In genomic region chr3:170007031-170007663, GRCh38 we compare ENCODE assay signal across 8 cellular contexts. TPM values are rescaled to one million over a fixed set of nuclear protein-coding genes. Genes with fewer than 3 reads are reported as not detected.
DNase-seq lines count a peak whose midpoint lies in the region; ATAC-seq, FAIRE-seq and TF ChIP-seq lines count a peak whose summit lies in the region.

No MANE protein-coding gene starts in this region.

- POLR2A ChIA-PET in AG04449 (lab: Yijun Ruan, JAX), result no interaction called here
- POLR2A ChIA-PET in endothelial cell of umbilical vein (lab: Charles Lee), result no interaction called here

- ATAC-seq in GM18861 (IDR thresholded peaks at IDR 0.05; ENCODE audit: unreplicated experiment) (peak; percentile 94), HG03039 (IDR thresholded peaks at IDR 0.05; ENCODE audit: unreplicated experiment) (peak; percentile 60)

- H3K9me1 ChIP-seq in endothelial cell of umbilical vein (replicated peaks; ENCODE audit: control insufficient read depth, extremely low read depth, insufficient read depth, low read length), result no peaks in the 10 kb centered on the region

- H3K9ac ChIP-seq in endothelial cell of umbilical vein (replicated peaks; ENCODE audit: extremely low read depth, insufficient read depth, low read length), result no peak overlapping the region

- TF ChIP-seq CTCF in AG04449 (IDR thresholded peaks at IDR 0.05; ENCODE audit: insufficient read depth, low read length, missing control alignments) (no peak), endothelial cell of umbilical vein (IDR thresholded peaks at IDR 0.05; ENCODE audit: extremely low read depth in 1 of 2, insufficient read depth in 1 of 2, low read depth in 1 of 2, low read length in 2 of 2) (no peak), sigmoid colon (IDR thresholded peaks at IDR 0.05) (no peak)

- intact Hi-C loops in endothelial cell of umbilical vein (cut with micrococcal nuclease), result no loop called here
- intact Hi-C loops in sigmoid colon (cut with DNase I), result no loop called here

- dilution Hi-C loops in endothelial cell of umbilical vein (cut with MboI; ENCODE audit: extremely low pct_ligation_motif_present, low sequenced_read_pairs), result no loop called here

- H3K27ac ChIP-seq in endothelial cell of umbilical vein (ENCODE audit: insufficient read depth, low read depth, low read length), result no peak overlapping the region
- no peak overlapping the region for H3K27ac ChIP-seq in sigmoid colon

- FAIRE-seq in endothelial cell of umbilical vein (lab: Jason Lieb, UNC), result no peak
- FAIRE-seq in urothelium cell line (lab: Jason Lieb, UNC), result no peak
- no peak for FAIRE-seq in frontal cortex (lab: Jason Lieb, UNC)

- H2AFZ ChIP-seq in endothelial cell of umbilical vein (ENCODE audit: low read depth, low read length), result no peak overlapping the region

- no TSS peak for BruUV-seq in endothelial cell of umbilical vein (replicated peaks; lab: Mats Ljungman, UMichigan)

- H3K27me3 ChIP-seq in endothelial cell of umbilical vein (ENCODE audit: control insufficient read depth in 2 of 2, insufficient read depth in 2 of 2, low read length in 2 of 2) (no peaks in the 10 kb centered on the region), sigmoid colon (no peaks in the 10 kb centered on the region)

- H3K4me1 ChIP-seq in endothelial cell of umbilical vein (ENCODE audit: control insufficient read depth, extremely low read depth, insufficient read depth, low read length) (peaks cover 22% of the 10 kb centered on the region), sigmoid colon (no peaks in the 10 kb centered on the region)

- no peaks in the 10 kb centered on the region for H3K36me3 ChIP-seq in endothelial cell of umbilical vein (ENCODE audit: control insufficient read depth in 2 of 2, extremely low read depth in 1 of 2, insufficient read depth in 2 of 2, low read length in 2 of 2)
- no peaks in the 10 kb centered on the region for H3K36me3 ChIP-seq in sigmoid colon

- H3K79me2 ChIP-seq in endothelial cell of umbilical vein (ENCODE audit: control insufficient read depth, insufficient read depth, low read length), result no peaks in the 10 kb centered on the region

- H3K4me3 ChIP-seq in AG04449 (ENCODE audit: low read depth, low read length) (no peak overlapping the region), endothelial cell of umbilical vein (replicated peaks in 1 of 3; ENCODE audit: insufficient read depth in 1 of 3, low read depth in 1 of 3, low read length in 3 of 3) (no peak overlapping the region), sigmoid colon (no peak overlapping the region)

- no peak overlapping the region for H3K4me2 ChIP-seq in endothelial cell of umbilical vein (ENCODE audit: insufficient read depth, low read length)

- TF ChIP-seq POLR2A in endothelial cell of umbilical vein (IDR thresholded peaks at IDR 0.05; ENCODE audit: low read depth, low read length) (no peak), sigmoid colon (IDR thresholded peaks at IDR 0.05) (no peak)

- peak; percentile 19 for DNase-seq in AG04449 (ENCODE audit: low read depth, low spot score)
- DNase-seq in SIG-M5 treated with dmso at 0.1 percent for 504 hours (lab: John Stamatoyannopoulos, UW; ENCODE audit: unreplicated experiment), result peak; percentile 97
- DNase-seq in endothelial cell of umbilical vein (ENCODE audit: low read depth, low spot score), result peak; percentile 11
- DNase-seq in urothelium cell line (ENCODE audit: low spot score), result peak; percentile 8
- DNase-seq in frontal cortex (ENCODE audit: low spot score in 2 of 2), result no peak
- DNase-seq in sigmoid colon, result no peak

- no peak for TF ChIP-seq EP300 in sigmoid colon (IDR thresholded peaks at IDR 0.05)

- no peaks in the 10 kb centered on the region for H4K20me1 ChIP-seq in endothelial cell of umbilical vein (replicated peaks; ENCODE audit: control insufficient read depth, extremely low read depth, insufficient read depth, low read length)

- CTCF ChIA-PET in AG04449 (lab: Yijun Ruan, JAX) (interaction anchor here (0.9 to 1.0 kb wide), 2 partner anchors 13 to 29 kb away, joined by 3 read pairs; no protein-coding TSS in a partner anchor), endothelial cell of umbilical vein (lab: Charles Lee) (interaction anchor here (0.7 kb wide), 1 partner anchor 14 kb away, joined by 3 read pairs; no protein-coding TSS in a partner anchor)

- WGBS in sigmoid colon, 2 donors, result 61 to 79% methylated on average over 7 of the region's 7 CpGs

- no peaks in the 10 kb centered on the region for H3K9me3 ChIP-seq in endothelial cell of umbilical vein (replicated peaks; ENCODE audit: control insufficient read depth, insufficient read depth, low read length)
- no peaks in the 10 kb centered on the region for H3K9me3 ChIP-seq in sigmoid colon

TF ChIP-seq in endothelial cell of umbilical vein, 7 proteins besides CTCF, POLR2A, EP300 and RAD21:
- TF ChIP-seq MAX (IDR thresholded peaks at IDR 0.05; ENCODE audit: insufficient read depth, insufficient read length), result no peak
- TF ChIP-seq GATA2 (IDR thresholded peaks at IDR 0.05; ENCODE audit: insufficient read depth, insufficient read length, low read depth, low read length), result no peak
- no peak for TF ChIP-seq MYC (IDR thresholded peaks at IDR 0.05; ENCODE audit: low read depth, low read length)

RNA-seq across cellular contexts. Expression of gene GPR160, which starts 30.6 kb away (rescaled TPM):
- total RNA-seq in endothelial cell of umbilical vein, result 1.1 and 1.3 TPM in 2 replicates
- polyA plus RNA-seq in endothelial cell of umbilical vein, result 0.35 and 0.39 TPM in 2 replicates
- 0.35 TPM in 2 replicates for polyA plus RNA-seq in endothelial cell of umbilical vein (2011; cell fraction: cytosol; rRNA removed)
- 0.11 and 0.21 TPM in 2 replicates for polyA plus RNA-seq in endothelial cell of umbilical vein (2011; cell fraction: nucleus; rRNA removed)
- 0.20 and 0.37 TPM in 2 replicates for polyA plus RNA-seq in endothelial cell of umbilical vein (2012)
- polyA minus RNA-seq in endothelial cell of umbilical vein, result 0.41 and 1.7 TPM in 2 replicates
- polyA minus RNA-seq in endothelial cell of umbilical vein (2011; cell fraction: cytosol; rRNA and poly(A)+ RNA removed), result 5.9 TPM
- polyA minus RNA-seq in endothelial cell of umbilical vein (2011; cell fraction: nucleus; rRNA and poly(A)+ RNA removed), result 0.48 and 0.91 TPM in 2 replicates
- 2.9 TPM for total RNA-seq in frontal cortex
- 1 to 10 TPM in 2 of 4 donors, under 1 TPM in 1, not detected in 1; 0.16 to 2.3 (median 1.1) TPM for total RNA-seq in sigmoid colon
- polyA plus RNA-seq in sigmoid colon, result 10 to 100 TPM; 27.6 to 93.7 (median 70.7) TPM

RNA-seq across cellular contexts. Expression of gene SEC62, which starts 40.5 kb away (rescaled TPM):
- total RNA-seq in endothelial cell of umbilical vein (77.8 and 90.8 TPM in 2 replicates), frontal cortex (108 TPM), sigmoid colon (10 to 100 TPM; 77.7 to 82.6 (median 79.8) TPM)
- polyA plus RNA-seq in endothelial cell of umbilical vein (90.7 and 101 TPM in 2 replicates), sigmoid colon (10 to 100 TPM; 15.0 to 36.8 (median 27.6) TPM)
- polyA plus RNA-seq in endothelial cell of umbilical vein (2011; cell fraction: cytosol; rRNA removed), result 23.4 and 26.3 TPM in 2 replicates
- 26.4 and 30.8 TPM in 2 replicates for polyA plus RNA-seq in endothelial cell of umbilical vein (2011; cell fraction: nucleus; rRNA removed)
- 67.0 and 87.1 TPM in 2 replicates for polyA plus RNA-seq in endothelial cell of umbilical vein (2012)
- 198 TPM in 2 replicates for polyA minus RNA-seq in endothelial cell of umbilical vein
- polyA minus RNA-seq in endothelial cell of umbilical vein (2011; cell fraction: cytosol; rRNA and poly(A)+ RNA removed), result 28.0 TPM
- polyA minus RNA-seq in endothelial cell of umbilical vein (2011; cell fraction: nucleus; rRNA and poly(A)+ RNA removed), result 20.9 and 51.8 TPM in 2 replicates

Comparison
In these comparisons a context has a peak if more than half of its experiments do, and no peak if none do; other contexts are left out.
1. DNase-seq: peak in AG04449 (single experiment), SIG-M5 treated with dmso at 0.1 percent for 504 hours (single experiment), endothelial cell of umbilical vein (single experiment) and urothelium cell line (single experiment); none in frontal cortex (0 of 2) and sigmoid colon (single experiment).